Comparison of ENCODE assay signal across 21 cellular contexts in genomic region chr1:33561576-33561975, GRCh38.
"Had no signal": no experiment of that assay in that cellular context is flagged by ENCODE, and none has a peak within 500 bp of the region (broad histone marks: within the 10 kb centered on the region; RNA-seq: fewer than 3 reads in every experiment).

No MANE protein-coding gene starts in this region.

- H3K4me1 Mint-ChIP-seq: immature natural killer cell, naive B cell had no signal

- H3K4me2 ChIP-seq: hepatocyte had no signal

- H3K27ac Mint-ChIP-seq: dendritic cell treated with granulocyte-macrophage colony-stimulating factor and Interleukin-4, amounts not matched to agents 40 ng/mL and 50 ng/mL, for 4 days; effector memory CD8-positive, alpha-beta T cell; endodermal cell; immature natural killer cell; mesothelial cell of epicardium had no signal

- ATAC-seq: effector memory CD8-positive, alpha-beta T cell; gastroesophageal sphincter; heart left ventricle; left cardiac atrium; left lung; left ventricle myocardium superior; lower lobe of right lung; mucosa of descending colon had no signal

- H3K4me3 Mint-ChIP-seq: dendritic cell treated with granulocyte-macrophage colony-stimulating factor and Interleukin-4, amounts not matched to agents 40 ng/mL and 50 ng/mL, for 4 days; effector memory CD8-positive, alpha-beta T cell; endodermal cell; immature natural killer cell; mesothelial cell of epicardium; naive B cell had no signal

- H3K9me3 Mint-ChIP-seq: endodermal cell, immature natural killer cell had no signal

- H3K27ac ChIP-seq: colonic mucosa, esophagus muscularis mucosa, foreskin keratinocyte, gastroesophageal sphincter, heart left ventricle, hepatocyte, left lung, lower lobe of right lung had no signal

- H3K27me3 ChIP-seq: colonic mucosa, esophagus muscularis mucosa, gastroesophageal sphincter, heart left ventricle, hepatocyte, left lung had no signal

- H3K36me3 Mint-ChIP-seq: immature natural killer cell, mesothelial cell of epicardium, naive B cell had no signal

- DNase-seq: colonic mucosa; cortex of kidney; effector CD8-positive, alpha-beta T cell; effector memory CD8-positive, alpha-beta T cell; endodermal cell; foreskin keratinocyte; heart left ventricle; hypothalamus; immature natural killer cell; left cardiac atrium; left lung; left ventricle myocardium superior; lower lobe of right lung; mesenchymal stem cell; mucosa of descending colon; naive B cell had no signal

- H3K9me3 ChIP-seq: colonic mucosa, esophagus muscularis mucosa, gastroesophageal sphincter, left lung, lower lobe of right lung, mucosa of descending colon had no signal

- H3K36me3 ChIP-seq: colonic mucosa, esophagus muscularis mucosa, gastroesophageal sphincter, heart left ventricle, left lung, lower lobe of right lung had no signal

- H3K4me3 ChIP-seq: colonic mucosa, esophagus muscularis mucosa, gastroesophageal sphincter, heart left ventricle, hepatocyte, left lung, lower lobe of right lung, mucosa of descending colon had no signal

- H3K4me1 ChIP-seq: colonic mucosa, esophagus muscularis mucosa, foreskin keratinocyte, left lung, lower lobe of right lung had no signal
